10 cellular contexts compared by ENCODE assay signal in the genomic region with DNA sequence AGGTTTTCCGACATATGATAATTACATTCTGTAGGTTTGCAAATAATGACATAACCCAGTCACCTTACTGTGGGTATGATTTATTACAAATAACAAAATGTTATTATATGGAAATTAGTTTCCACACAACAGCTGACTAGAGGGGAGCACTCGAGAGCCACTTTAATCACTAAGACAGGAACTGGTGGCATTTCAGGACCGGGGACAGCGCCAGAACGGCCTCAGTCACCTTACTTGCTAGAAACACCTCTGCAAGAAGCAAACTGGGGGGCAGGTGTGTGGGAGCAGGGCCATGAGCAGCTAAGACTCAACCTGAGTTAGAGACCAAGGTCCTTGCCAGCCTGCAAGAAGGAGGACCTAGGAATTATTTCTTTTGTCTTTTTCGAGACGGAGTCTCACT.
DNase-seq lines count a peak whose midpoint lies in the region; ATAC-seq, FAIRE-seq and TF ChIP-seq lines count a peak whose summit lies in the region.
"Had no signal": no experiment of that assay in that cellular context is flagged by ENCODE, and none has a peak within 500 bp of the region (broad histone marks: within the 10 kb centered on the region; RNA-seq: fewer than 3 reads in every experiment).

No MANE protein-coding gene starts in this region.

- TF ChIP-seq RAD21 in HepG2 (CRISPR knock-in tag; IDR thresholded peaks at IDR 0.05): no peak

- no peaks in the 10 kb centered on the region for H3K79me2 ChIP-seq in HepG2 (ENCODE audit: insufficient read depth, low read length)

- intact Hi-C loops in HepG2 (cut with micrococcal nuclease; ENCODE audit: unreplicated experiment) (no loop called here), right lobe of liver (cut with DNase I) (no loop called here), left ventricle myocardium inferior (cut with micrococcal nuclease) (no loop called here), upper lobe of right lung (cut with DNase I) (no loop called here)

- H3K4me2 ChIP-seq in HepG2 (ENCODE audit: low read depth, low read length): no peak overlapping the region

- H3K27ac Mint-ChIP-seq in activated CD4-positive, alpha-beta memory T cell treated with anti-CD3 and anti-CD28 coated beads, Interleukin-2, amount 10 ng/mL, durations not matched to agents 7 days and 5 days: no peak overlapping the region

- H3K4me3 ChIP-seq in HepG2 (replicated peaks in 1 of 3; ENCODE audit: insufficient read depth in 1 of 3, low read depth in 2 of 3, low read length in 3 of 3) (no peak overlapping the region), right lobe of liver (no peak overlapping the region), left ventricle myocardium inferior (no peak overlapping the region), upper lobe of right lung (no peak overlapping the region)
- H3K4me3 ChIP-seq: SK-N-MC, tibial artery had no signal

- in situ Hi-C loops in HepG2 (cut with HindIII; ENCODE audit: extremely low pct_ligation_motif_present, low pct_unique_long_range_greater_than_20kb): no loop called here

- CTCF ChIA-PET in HepG2 (lab: Yijun Ruan, JAX; ENCODE audit: low intra/inter-chr PET ratio, low total read pairs): no interaction called here
- CTCF ChIA-PET in activated CD4-positive, alpha-beta memory T cell treated with anti-CD3 and anti-CD28 coated beads, Interleukin-2, amount 10 ng/mL, durations not matched to agents 7 days and 5 days (lab: Charles Lee): interaction anchor here (1.0 to 1.4 kb wide), 2 partner anchors 25 to 171 kb away, joined by 3 to 4 read pairs; no protein-coding TSS in a partner anchor

- TF ChIP-seq POLR2A in HepG2 (IDR thresholded peaks at IDR 0.05; ENCODE audit: insufficient read depth in 1 of 2, low read depth in 2 of 2, low read length in 2 of 2) (no peak), right lobe of liver (IDR thresholded peaks at IDR 0.05) (no peak)

- no peaks in the 10 kb centered on the region for H3K36me3 ChIP-seq in HepG2 (replicated peaks in 1 of 2; ENCODE audit: control insufficient read depth in 1 of 2, insufficient read depth in 2 of 2, low read length in 2 of 2)
- no peaks in the 10 kb centered on the region for H3K36me3 ChIP-seq in right lobe of liver
- no peaks in the 10 kb centered on the region for H3K36me3 ChIP-seq in left ventricle myocardium inferior
- H3K36me3 ChIP-seq in upper lobe of right lung: no peaks in the 10 kb centered on the region
- H3K36me3 ChIP-seq: tibial artery had no signal

- no peak overlapping the region for H3K27ac ChIP-seq in HepG2 (ENCODE audit: extremely low read length, insufficient read depth, low read length)
- no peak overlapping the region for H3K27ac ChIP-seq in right lobe of liver
- H3K27ac ChIP-seq in left ventricle myocardium inferior (replicated peaks): no peak overlapping the region
- H3K27ac ChIP-seq in upper lobe of right lung: no peak overlapping the region
- H3K27ac ChIP-seq: SK-N-MC, tibial artery had no signal

- no peaks in the 10 kb centered on the region for H3K9me3 ChIP-seq in HepG2 (ENCODE audit: low read length)
- no peaks in the 10 kb centered on the region for H3K9me3 ChIP-seq in right lobe of liver
- H3K9me3 ChIP-seq in left ventricle myocardium inferior (replicated peaks): no peaks in the 10 kb centered on the region
- no peaks in the 10 kb centered on the region for H3K9me3 ChIP-seq in upper lobe of right lung
- H3K9me3 ChIP-seq: tibial artery had no signal

- H3K36me3 Mint-ChIP-seq in activated CD4-positive, alpha-beta memory T cell treated with anti-CD3 and anti-CD28 coated beads, Interleukin-2, amount 10 ng/mL, durations not matched to agents 7 days and 5 days (ENCODE audit: low read depth): no peaks in the 10 kb centered on the region

- TF ChIP-seq EP300 in HepG2 (IDR thresholded peaks at IDR 0.05; ENCODE audit: low read depth in 2 of 2, low read length in 2 of 2) (no peak), HepG2 (CRISPR knock-in tag; IDR thresholded peaks at IDR 0.05; ENCODE audit: borderline replicate concordance) (no peak)

- no peak overlapping the region for H3K4me3 Mint-ChIP-seq in activated CD4-positive, alpha-beta memory T cell treated with anti-CD3 and anti-CD28 coated beads, Interleukin-2, amount 10 ng/mL, durations not matched to agents 7 days and 5 days

- H3K27me3 ChIP-seq in HepG2 (ENCODE audit: control insufficient read depth in 1 of 2, insufficient read depth in 2 of 2, low read length in 2 of 2) (peaks cover 0 to 4% of the 10 kb centered on the region in 2 experiments; a peak in 2 of 5 replicates), right lobe of liver (no peaks in the 10 kb centered on the region), left ventricle myocardium inferior (ENCODE audit: low read depth) (peaks cover 32% of the 10 kb centered on the region), upper lobe of right lung (no peaks in the 10 kb centered on the region)

- H3K9me3 Mint-ChIP-seq in activated CD4-positive, alpha-beta memory T cell treated with anti-CD3 and anti-CD28 coated beads, Interleukin-2, amount 10 ng/mL, durations not matched to agents 7 days and 5 days: no peaks in the 10 kb centered on the region

- H2AFZ ChIP-seq in HepG2 (ENCODE audit: low read length): no peak overlapping the region

- 34% methylated on average over 7 of the region's 7 CpGs for WGBS in HepG2 (ENCODE audit: low lambda C conversion rate)
- WGBS in right lobe of liver (ENCODE audit: insufficient coverage, low coverage, low lambda C conversion rate, missing lambda C conversion rate): 39% methylated on average over 6 of the region's 7 CpGs

- BruUV-seq in HepG2 (replicated peaks; lab: Mats Ljungman, UMichigan): no TSS peak

- POLR2A ChIA-PET in HepG2 (lab: Yijun Ruan, JAX): no interaction called here
- POLR2A ChIA-PET in activated CD4-positive, alpha-beta memory T cell treated with anti-CD3 and anti-CD28 coated beads, Interleukin-2, amount 10 ng/mL, durations not matched to agents 7 days and 5 days (lab: Charles Lee): interaction anchor here (0.9 kb wide), 1 partner anchor 12 kb away, joined by 3 read pairs; no protein-coding TSS in a partner anchor

- peaks cover 24% of the 10 kb centered on the region for H3K27me3 Mint-ChIP-seq in activated CD4-positive, alpha-beta memory T cell treated with anti-CD3 and anti-CD28 coated beads, Interleukin-2, amount 10 ng/mL, durations not matched to agents 7 days and 5 days

- peaks cover 4% of the 10 kb centered on the region for H3K4me1 Mint-ChIP-seq in activated CD4-positive, alpha-beta memory T cell treated with anti-CD3 and anti-CD28 coated beads, Interleukin-2, amount 10 ng/mL, durations not matched to agents 7 days and 5 days

- no peak for ATAC-seq in HepG2
- ATAC-seq in right lobe of liver: no peak
- ATAC-seq in upper lobe of right lung: no peak
- ATAC-seq in HG03521 (IDR thresholded peaks at IDR 0.05; ENCODE audit: unreplicated experiment): no peak
- ATAC-seq in HG03280 (IDR thresholded peaks at IDR 0.05; ENCODE audit: unreplicated experiment): no peak

- no peak overlapping the region for H3K9ac ChIP-seq in HepG2 (ENCODE audit: insufficient read depth, low read depth, low read length)

- peak; percentile 21 for DNase-seq in HepG2 (ENCODE audit: low spot score)
- no peak for DNase-seq in right lobe of liver
- peak; percentile 68 for DNase-seq in activated CD4-positive, alpha-beta memory T cell treated with anti-CD3 and anti-CD28 coated beads, Interleukin-2, amount 10 ng/mL, durations not matched to agents 7 days and 5 days
- DNase-seq in left ventricle myocardium inferior: peak; percentile 47
- DNase-seq in upper lobe of right lung: peak; percentile 75
- no peak for DNase-seq in foreskin melanocyte

- TF ChIP-seq CTCF in HepG2 (CRISPR knock-in tag; IDR thresholded peaks at IDR 0.05) (no peak), right lobe of liver (IDR thresholded peaks at IDR 0.05) (no peak), left ventricle myocardium inferior (IDR thresholded peaks at IDR 0.05; ENCODE audit: borderline replicate concordance) (no peak), upper lobe of right lung (IDR thresholded peaks at IDR 0.05) (no peak)

- no peak for FAIRE-seq in HepG2 (lab: Jason Lieb, UNC)

- H3K4me1 ChIP-seq in HepG2 (ENCODE audit: insufficient read depth, low read length) (no peaks in the 10 kb centered on the region), right lobe of liver (no peaks in the 10 kb centered on the region), left ventricle myocardium inferior (peaks cover 11% of the 10 kb centered on the region), upper lobe of right lung (no peaks in the 10 kb centered on the region)
- H3K4me1 ChIP-seq: tibial artery had no signal

- peaks cover 4% of the 10 kb centered on the region; the same call in 1 of the 2 replicates for H4K20me1 ChIP-seq in HepG2 (ENCODE audit: insufficient read depth, low read length)

TF ChIP-seq in HepG2, 621 proteins besides CTCF, POLR2A, EP300 and RAD21 (continues in another document):
- TF ChIP-seq ZFP37 (CRISPR knock-in tag; IDR thresholded peaks at IDR 0.05; ENCODE audit: borderline replicate concordance) (0 out of 2 replicates have a peak, but pooled peaks have one; percentile 31), MEIS2 (CRISPR knock-in tag; IDR thresholded peaks at IDR 0.05) (0 out of 2 replicates have a peak, but pooled peaks have one; percentile 40), TOE1 (CRISPR knock-in tag; IDR thresholded peaks at IDR 0.05) (no peak), ARNT (IDR thresholded peaks at IDR 0.05) (no peak), FOSL1 (CRISPR knock-in tag; IDR thresholded peaks at IDR 0.05; ENCODE audit: borderline replicate concordance) (no peak)
- TF ChIP-seq, protein P1, sequence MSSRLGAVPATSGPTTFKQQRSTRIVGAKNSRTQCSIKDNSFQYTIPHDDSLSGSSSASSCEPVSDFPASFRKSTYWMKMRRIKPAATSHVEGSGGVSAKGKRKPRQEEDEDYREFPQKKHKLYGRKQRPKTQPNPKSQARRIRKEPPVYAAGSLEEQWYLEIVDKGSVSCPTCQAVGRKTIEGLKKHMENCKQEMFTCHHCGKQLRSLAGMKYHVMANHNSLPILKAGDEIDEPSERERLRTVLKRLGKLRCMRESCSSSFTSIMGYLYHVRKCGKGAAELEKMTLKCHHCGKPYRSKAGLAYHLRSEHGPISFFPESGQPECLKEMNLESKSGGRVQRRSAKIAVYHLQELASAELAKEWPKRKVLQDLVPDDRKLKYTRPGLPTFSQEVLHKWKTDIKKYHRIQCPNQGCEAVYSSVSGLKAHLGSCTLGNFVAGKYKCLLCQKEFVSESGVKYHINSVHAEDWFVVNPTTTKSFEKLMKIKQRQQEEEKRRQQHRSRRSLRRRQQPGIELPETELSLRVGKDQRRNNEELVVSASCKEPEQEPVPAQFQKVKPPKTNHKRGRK (CRISPR knock-in tag; IDR thresholded peaks at IDR 0.05): no peak

Comparison
In these comparisons a context has a peak if more than half of its experiments do, and no peak if none do; other contexts are left out.
1. DNase-seq: peak in HepG2 (single experiment), activated CD4-positive, alpha-beta memory T cell treated with anti-CD3 and anti-CD28 coated beads, Interleukin-2, amount 10 ng/mL, durations not matched to agents 7 days and 5 days (single experiment), left ventricle myocardium inferior (single experiment) and upper lobe of right lung (single experiment); none in right lobe of liver (0 of 3) and foreskin melanocyte (single experiment).